8 cellular contexts compared by ENCODE assay signal in genomic region chr10:14602807-14603538, GRCh38.
DNase-seq lines count a peak whose midpoint lies in the region; ATAC-seq, FAIRE-seq and TF ChIP-seq lines count a peak whose summit lies in the region.

No MANE protein-coding gene starts in this region.

- ATAC-seq in heart left ventricle: peak in 1 of 4 donors; percentile 2
- ATAC-seq in left ventricle myocardium superior: no peak
- ATAC-seq in body of pancreas: no peak
- no peak for ATAC-seq in lung (ENCODE audit: insufficient read depth, low FRiP score)
- ATAC-seq in HG03457 (IDR thresholded peaks at IDR 0.05; ENCODE audit: unreplicated experiment): no peak

- H3K4me1 ChIP-seq in heart left ventricle: peaks cover 0 to 36% (median 14%) of the 10 kb centered on the region in 12 donors
- peaks cover 38% of the 10 kb centered on the region for H3K4me1 ChIP-seq in body of pancreas
- H3K4me1 ChIP-seq in lung (ENCODE audit: control insufficient read depth in 2 of 2, insufficient read depth in 2 of 2, low read length in 2 of 2): peaks cover 2 to 8% of the 10 kb centered on the region in 2 donors
- H3K4me1 ChIP-seq in uterus: peaks cover 6 to 8% of the 10 kb centered on the region in 2 donors

- H3K36me3 ChIP-seq in heart left ventricle (peaks cover 0 to 31% (median 0%) of the 10 kb centered on the region in 9 donors), body of pancreas (replicated peaks in 1 of 2; ENCODE audit: insufficient read depth in 1 of 2, low read depth in 2 of 2) (peaks cover 0 to 2% of the 10 kb centered on the region in 2 donors), lung (ENCODE audit: control insufficient read depth in 2 of 2, insufficient read depth in 2 of 2, low read length in 2 of 2) (peaks cover 0 to 4% of the 10 kb centered on the region in 2 donors), uterus (no peaks in the 10 kb centered on the region)

- no peak for FAIRE-seq in GM12892 (lab: Jason Lieb, UNC)

- intact Hi-C loops in heart left ventricle (cut with DNase I): loop anchor here in 4 of 10 donors (5.0 to 10.0 kb wide), 4 partner anchors 222 to 492 kb away; partner anchors contain the start of genes CDNF (in 2 of the 4), HSPA14 (in 2 of the 4), MSANTD7 (in 2 of the 4) and RPP38 (in 1 of the 4)
- intact Hi-C loops in left ventricle myocardium superior (cut with micrococcal nuclease): no loop called here
- intact Hi-C loops in body of pancreas (cut with DNase I): no loop called here
- intact Hi-C loops in uterus (cut with DNase I; ENCODE audit: low total_unique reads): no loop called here

- no peak for TF ChIP-seq CTCF in heart left ventricle (IDR thresholded peaks at IDR 0.05)
- TF ChIP-seq CTCF in body of pancreas (IDR thresholded peaks at IDR 0.05): no peak
- no peak for TF ChIP-seq CTCF in lung (IDR thresholded peaks at IDR 0.05; ENCODE audit: control extremely low read depth, extremely low read depth)
- TF ChIP-seq CTCF in uterus (IDR thresholded peaks at IDR 0.05): no peak

- DNase-seq in heart left ventricle (no peak), left ventricle myocardium superior (no peak), body of pancreas (no peak), lung (ENCODE audit: low spot score) (no peak), uterus (no peak), COR-L47 (lab: John Stamatoyannopoulos, UW) (no peak), GM12892 (ENCODE audit: insufficient read length) (no peak)

- H3K4me3 ChIP-seq in heart left ventricle (peak overlapping the region in 11 of 12 donors; percentile 35 to 78 (median 67)), body of pancreas (peak overlapping the region; percentile 40 to 53), lung (peak overlapping the region; percentile 59), uterus (peak overlapping the region; percentile 36 to 56)

- H3K27ac ChIP-seq in heart left ventricle (peak overlapping the region in 5 of 12 donors; percentile 32 to 61 (median 50)), body of pancreas (peak overlapping the region; percentile 61 to 83 (median 73)), lung (ENCODE audit: low read depth in 1 of 2, low read length in 1 of 2) (peak overlapping the region in 1 of 2 donors; percentile 46), uterus (peak overlapping the region; percentile 65 to 84)

- no peaks in the 10 kb centered on the region for H3K27me3 ChIP-seq in heart left ventricle
- H3K27me3 ChIP-seq in body of pancreas: no peaks in the 10 kb centered on the region
- no peaks in the 10 kb centered on the region for H3K27me3 ChIP-seq in lung (ENCODE audit: control insufficient read depth, insufficient read depth)
- no peaks in the 10 kb centered on the region for H3K27me3 ChIP-seq in uterus

- TF ChIP-seq POLR2A in heart left ventricle (IDR thresholded peaks at IDR 0.05): no peak
- no peak for TF ChIP-seq POLR2A in body of pancreas (IDR thresholded peaks at IDR 0.05)
- no peak for TF ChIP-seq POLR2A in uterus (IDR thresholded peaks at IDR 0.05)
- TF ChIP-seq POLR2A in GM12892 (IDR thresholded peaks at IDR 0.05; ENCODE audit: low read depth, low read length): no peak

- H3K9me3 ChIP-seq in heart left ventricle (no peaks in the 10 kb centered on the region), body of pancreas (no peaks in the 10 kb centered on the region), lung (ENCODE audit: control insufficient read depth in 2 of 2, insufficient read depth in 1 of 2, low read length in 1 of 2) (no peaks in the 10 kb centered on the region), uterus (no peaks in the 10 kb centered on the region)

- 49 to 60% (median 51%) methylated on average over 9 of the region's 9 CpGs for WGBS in heart left ventricle, 4 donors
- WGBS in body of pancreas, 2 donors: 8 to 11% methylated on average over 9 of the region's 9 CpGs
- 23 to 35% methylated on average over 9 of the region's 9 CpGs for WGBS in lung, 2 donors
